In genomic region chr6:155787168-155787567, GRCh38 we compare ENCODE assay signal across 1 cellular context.
TF ChIP-seq lines count a peak whose summit lies in the region.

No MANE protein-coding gene starts in this region.

TF ChIP-seq in IMR-90, 13 proteins besides CTCF, POLR2A, EP300 and RAD21:
- TF ChIP-seq NFE2L2 (IDR thresholded peaks at IDR 0.05; ENCODE audit: low read depth, low read length), result peak; percentile 59; the same call in 1 of the 2 replicates
- no peak for TF ChIP-seq MXI1 (IDR thresholded peaks at IDR 0.05; ENCODE audit: borderline replicate concordance, low read depth, low read length)
